ENCODE assay signal across 8 cellular contexts in the genomic region with DNA sequence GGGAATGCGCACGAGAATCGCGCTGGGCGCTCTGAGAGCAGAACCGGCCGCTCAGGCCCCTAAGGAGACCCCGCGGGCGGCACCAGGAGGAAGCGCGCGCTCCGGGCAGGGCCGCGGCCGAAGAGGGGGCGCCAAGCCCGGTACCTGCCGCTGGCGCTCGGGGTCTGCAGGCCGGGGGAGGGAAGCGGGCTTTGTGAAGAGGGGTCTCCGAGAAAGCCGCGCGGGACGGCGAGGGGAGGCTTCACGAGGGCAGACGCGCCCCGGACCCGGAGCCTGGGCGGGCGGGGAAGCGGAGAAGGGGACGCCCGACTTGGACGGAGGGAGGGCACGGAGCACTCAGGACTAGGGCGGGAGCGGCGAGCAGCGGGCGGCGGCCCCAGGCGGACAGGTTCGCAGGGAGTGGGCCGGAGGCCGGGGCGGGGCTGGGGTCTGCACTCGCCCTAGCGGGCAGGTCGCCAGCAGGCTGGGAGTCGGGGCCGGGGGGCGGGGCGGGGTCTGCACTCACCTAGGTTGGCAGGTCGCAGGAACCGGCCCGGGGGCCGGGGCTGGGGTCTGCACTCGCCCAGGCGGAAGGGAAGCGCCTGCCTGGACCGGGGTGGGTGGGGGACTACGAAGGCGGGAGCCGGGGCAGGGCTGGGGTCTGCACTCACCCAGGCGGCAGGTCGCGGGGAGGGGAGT. TPM values are rescaled to one million over a fixed set of nuclear protein-coding genes. Genes with fewer than 3 reads are reported as not detected.
DNase-seq lines count a peak whose midpoint lies in the region; ATAC-seq and TF ChIP-seq lines count a peak whose summit lies in the region.

No MANE protein-coding gene starts in this region.

- POLR2A ChIA-PET in A673 (lab: Charles Lee; ENCODE audit: low non-redundant PET): no interaction called here
- POLR2A ChIA-PET in RWPE1 (lab: Yijun Ruan, JAX; ENCODE audit: low non-redundant PET): interaction anchor here (0.6 kb wide), 1 partner anchor 30 kb away, joined by 4 read pairs; no protein-coding TSS in a partner anchor

- H3K36me3 ChIP-seq in A673 (ENCODE audit: insufficient read depth, low read length, poor library complexity, severe bottlenecking) (no peaks in the 10 kb centered on the region), right lobe of liver (no peaks in the 10 kb centered on the region)

- DNase-seq in A673 (ENCODE audit: low spot score): peak; percentile 53
- DNase-seq in RWPE1 (ENCODE audit: low spot score): no peak
- peak; percentile 82 for DNase-seq in coronary artery (ENCODE audit: low spot score)
- DNase-seq in right lobe of liver: peak; percentile 72 to 75 (median 73)
- DNase-seq in NCI-H226: no peak

- WGBS in right lobe of liver (ENCODE audit: insufficient coverage, low coverage, low lambda C conversion rate, missing lambda C conversion rate): 0% methylated on average over 7 of the region's 74 CpGs

- peak overlapping the region; percentile 86 for H3K4me3 ChIP-seq in A673 (ENCODE audit: low read depth, low read length, poor library complexity, severe bottlenecking)
- peak overlapping the region; percentile 91 for H3K4me3 ChIP-seq in coronary artery
- peak overlapping the region; percentile 60 to 75 (median 71) for H3K4me3 ChIP-seq in right lobe of liver

- no peaks in the 10 kb centered on the region for H3K9me3 ChIP-seq in A673 (ENCODE audit: low read depth, low read length, poor library complexity, severe bottlenecking)
- H3K9me3 ChIP-seq in right lobe of liver: no peaks in the 10 kb centered on the region

- BruUV-seq in A673 (replicated peaks; lab: Mats Ljungman, UMichigan): no TSS peak

- intact Hi-C loops in A673 (cut with micrococcal nuclease; ENCODE audit: unreplicated experiment) (loop anchor here (1.0 to 2.0 kb wide), 2 partner anchors 28 to 124 kb away; a partner anchor contains a TSS), right lobe of liver (cut with DNase I) (loop anchor here in 1 of 2 donors (5.0 kb wide), 1 partner anchor 121 kb away; no protein-coding TSS in a partner anchor)

- no peak for TF ChIP-seq POLR2A in right lobe of liver (IDR thresholded peaks at IDR 0.05)

- H3K27me3 ChIP-seq in A673 (replicated peaks; ENCODE audit: insufficient read depth, low read depth, low read length, poor library complexity) (no peaks in the 10 kb centered on the region), right lobe of liver (no peaks in the 10 kb centered on the region)

- no peak for TF ChIP-seq CTCF in A673 (conservative IDR thresholded peaks at IDR 0.05; ENCODE audit: low read depth, low read length)
- TF ChIP-seq CTCF in RWPE1 (conservative IDR thresholded peaks at IDR 0.05; ENCODE audit: low read depth): no peak
- no peak for TF ChIP-seq CTCF in coronary artery (IDR thresholded peaks at IDR 0.05)
- no peak for TF ChIP-seq CTCF in right lobe of liver (IDR thresholded peaks at IDR 0.05)

- H3K4me1 ChIP-seq in A673 (ENCODE audit: insufficient read depth, low read length, poor library complexity, severe bottlenecking) (peaks cover 16% of the 10 kb centered on the region), right lobe of liver (peaks cover 0 to 7% (median 0%) of the 10 kb centered on the region in 4 donors)

- CTCF ChIA-PET in A673 (lab: Charles Lee): no interaction called here
- CTCF ChIA-PET in RWPE1 (lab: Yijun Ruan, JAX): no interaction called here

- ATAC-seq in GM19328 (IDR thresholded peaks at IDR 0.05; ENCODE audit: unreplicated experiment): peak; percentile 4
- peak; percentile 3 to 21 (median 13) for ATAC-seq in right lobe of liver
- ATAC-seq in HG02623 (IDR thresholded peaks at IDR 0.05; ENCODE audit: unreplicated experiment): no peak

- H3K27ac ChIP-seq in A673 (ENCODE audit: low read depth, low read length, poor library complexity, severe bottlenecking): peak overlapping the region; percentile 96
- H3K27ac ChIP-seq in RWPE1: peak overlapping the region; percentile 96
- peak overlapping the region; percentile 91 to 100 for H3K27ac ChIP-seq in coronary artery
- H3K27ac ChIP-seq in right lobe of liver: peak overlapping the region; percentile 93 to 99 (median 98)
- H3K27ac ChIP-seq in temporal lobe (ENCODE audit: low read depth, low read length): peak overlapping the region; percentile 88

RNA-seq across cellular contexts. Expression of a gene that starts 0.8 kb away (rescaled TPM):
- total RNA-seq in A673 (2021) (33.3 and 37.5 TPM in 2 replicates), right lobe of liver (10 to 100 TPM; 19.7 to 28.7 (median 24.2) TPM), temporal lobe (54.6 TPM)

RNA-seq across cellular contexts. Expression of a gene that starts 27.9 kb away (rescaled TPM):
- 20.1 and 20.7 TPM in 2 replicates for total RNA-seq in A673 (2021)
- 1 to 10 TPM; 3.5 to 6.6 (median 4.6) TPM for total RNA-seq in right lobe of liver
- total RNA-seq in temporal lobe: 11.3 TPM

Comparison
In these comparisons a context has a peak if more than half of its experiments do, and no peak if none do; other contexts are left out.
1. DNase-seq: peak in A673 (single experiment), coronary artery (single experiment) and right lobe of liver (3 of 3); none in RWPE1 (single experiment) and NCI-H226 (single experiment).
2. Peak in every context shown above with its lines, with median percentiles within 50 percentile points of each other: H3K27ac ChIP-seq and H3K4me3 ChIP-seq.